ENCODE assay signal across 10 cellular contexts in the genomic region with DNA sequence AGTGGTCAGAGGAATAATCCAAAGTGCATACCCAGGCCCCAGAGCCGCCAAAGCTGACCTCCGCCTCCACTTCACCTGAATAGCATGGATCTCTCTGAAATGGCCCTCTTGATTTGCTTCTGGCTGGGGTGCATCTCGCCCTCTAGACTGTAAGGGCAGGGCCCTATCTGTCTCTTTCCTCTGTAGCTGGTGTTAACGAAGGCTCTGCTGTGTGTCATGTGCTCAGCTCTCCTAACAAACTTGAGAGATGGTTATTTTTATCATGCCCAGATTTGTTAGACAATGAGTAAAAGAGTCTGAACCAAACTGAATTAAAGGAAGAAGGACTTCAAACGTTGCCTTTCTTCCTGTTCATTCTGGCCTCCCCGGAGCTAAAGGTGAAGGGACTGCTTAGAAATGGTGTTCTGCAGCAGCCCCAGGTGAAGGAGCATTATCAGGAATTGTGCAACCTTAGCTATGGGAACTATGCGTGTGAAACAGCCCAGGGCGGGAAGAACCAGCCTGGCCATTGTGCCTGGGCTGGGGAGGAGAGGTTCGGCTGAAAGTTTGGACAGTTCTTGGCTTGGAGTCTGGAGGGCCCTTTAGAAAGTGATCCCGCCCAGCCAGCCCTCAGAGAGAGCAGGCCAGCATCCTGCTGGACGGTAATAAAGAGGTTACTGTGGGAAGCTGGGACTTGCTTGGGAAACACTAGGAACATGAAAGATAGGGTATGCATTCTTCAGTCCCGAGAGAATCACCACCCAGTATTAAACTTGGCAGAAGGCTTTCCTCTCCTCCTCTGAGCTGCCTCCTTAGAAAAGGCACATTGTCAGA.
DNase-seq lines count a peak whose midpoint lies in the region; TF ChIP-seq lines count a peak whose summit lies in the region.
"Had no signal": no experiment of that assay in that cellular context is flagged by ENCODE, and none has a peak within 500 bp of the region (broad histone marks: within the 10 kb centered on the region; RNA-seq: fewer than 3 reads in every experiment).

No MANE protein-coding gene starts in this region.

- no peak for TF ChIP-seq RAD21 in Ishikawa (IDR thresholded peaks at IDR 0.05; ENCODE audit: low read depth)

- H3K9me3 Mint-ChIP-seq in endodermal cell: no peaks in the 10 kb centered on the region

- no peaks in the 10 kb centered on the region for H3K79me2 ChIP-seq in ACC112 (ENCODE audit: control insufficient read depth, insufficient read depth, low read length, unreplicated experiment)

- TF ChIP-seq CTCF in endodermal cell (conservative IDR thresholded peaks at IDR 0.05) (no peak), WERI-Rb-1 (IDR thresholded peaks at IDR 0.05; ENCODE audit: low read depth, low read length) (no peak)

- H2AFZ ChIP-seq in ACC112 (ENCODE audit: low read length, unreplicated experiment): no peak overlapping the region

- H3K4me1 Mint-ChIP-seq in endodermal cell: peaks cover 34% of the 10 kb centered on the region

- peak overlapping the region; percentile 76 for H3K27ac Mint-ChIP-seq in endodermal cell

- DNase-seq in endodermal cell (peak; percentile 80), medulla oblongata (ENCODE audit: extremely low spot score) (peak; percentile 30), NCI-H748 (lab: John Stamatoyannopoulos, UW; ENCODE audit: unreplicated experiment) (no peak), T-helper 9 cell (no peak), DMS153 treated with DMSO at 0.1 percent for 48 hours (lab: John Stamatoyannopoulos, UW; ENCODE audit: unreplicated experiment) (no peak), WERI-Rb-1 (no peak)
- DNase-seq: AML-193 had no signal

- no peak overlapping the region for H3K9ac ChIP-seq in endodermal cell (ENCODE audit: extremely low read depth, low read length, poor library complexity, severe bottlenecking)

- no peaks in the 10 kb centered on the region for H3K36me3 Mint-ChIP-seq in endodermal cell (ENCODE audit: low read depth)

- TF ChIP-seq EP300 in Ishikawa (IDR thresholded peaks at IDR 0.05; ENCODE audit: borderline replicate concordance): no peak

- H3K27ac ChIP-seq in ACC112 (ENCODE audit: low read depth, low read length) (peak overlapping the region; percentile 86), endodermal cell (ENCODE audit: low read depth, low read length) (peak overlapping the region; percentile 2), WERI-Rb-1 (no peak overlapping the region)
- H3K27ac ChIP-seq: HL-60 had no signal

- peak overlapping the region; percentile 29 for H3K4me3 ChIP-seq in ACC112 (ENCODE audit: low read depth, low read length)
- H3K4me3 ChIP-seq in endodermal cell (ENCODE audit: low read length): no peak overlapping the region
- H3K4me3 ChIP-seq in WERI-Rb-1 (ENCODE audit: low read depth, low read length): no peak overlapping the region

- H3K4me1 ChIP-seq in ACC112 (ENCODE audit: control insufficient read depth, insufficient read depth, low read length, unreplicated experiment) (peaks cover 19% of the 10 kb centered on the region), endodermal cell (ENCODE audit: control insufficient read depth, insufficient read depth, low read length) (peaks cover 30% of the 10 kb centered on the region)

- H3K27me3 ChIP-seq in ACC112 (ENCODE audit: insufficient read depth, low read length): no peaks in the 10 kb centered on the region
- H3K27me3 ChIP-seq in endodermal cell (ENCODE audit: control insufficient read depth, insufficient read depth, low read length, poor library complexity, severe bottlenecking): peaks cover 4% of the 10 kb centered on the region
- H3K27me3 ChIP-seq in WERI-Rb-1 (ENCODE audit: insufficient read depth, low read depth, severe bottlenecking): no peaks in the 10 kb centered on the region

- no peaks in the 10 kb centered on the region for H3K27me3 Mint-ChIP-seq in endodermal cell (ENCODE audit: insufficient read depth)

- H3K4me3 Mint-ChIP-seq in endodermal cell: no peak overlapping the region

- WGBS in endodermal cell (ENCODE audit: insufficient coverage in 1 of 2, insufficient read length in 1 of 2), 2 experiments: 76 to 79% methylated on average over 10 to 12 of the region's 12 CpGs

- H3K9me3 ChIP-seq in endodermal cell (ENCODE audit: control insufficient read depth, low read length): no peaks in the 10 kb centered on the region
- no peaks in the 10 kb centered on the region for H3K9me3 ChIP-seq in WERI-Rb-1 (ENCODE audit: severe bottlenecking)

- H3K36me3 ChIP-seq in ACC112 (ENCODE audit: insufficient read depth, low read length) (no peaks in the 10 kb centered on the region), endodermal cell (ENCODE audit: control insufficient read depth, insufficient read depth, low read length) (no peaks in the 10 kb centered on the region), WERI-Rb-1 (peaks cover 7% of the 10 kb centered on the region)

TF ChIP-seq in Ishikawa, 13 proteins besides CTCF, POLR2A, EP300 and RAD21:
- TF ChIP-seq USF1 (IDR thresholded peaks at IDR 0.05): no peak
- peak; percentile 78 for TF ChIP-seq REST (IDR thresholded peaks at IDR 0.05; ENCODE audit: low read depth)
- TF ChIP-seq CREB1 (IDR thresholded peaks at IDR 0.05; ENCODE audit: low read depth): no peak
- TF ChIP-seq ZBTB7A (IDR thresholded peaks at IDR 0.05; ENCODE audit: low read depth): no peak
- peak; percentile 94 for TF ChIP-seq CEBPB (IDR thresholded peaks at IDR 0.05)
- peak; percentile 34; the same call in 1 of the 2 replicates for TF ChIP-seq MAX (IDR thresholded peaks at IDR 0.05)
- TF ChIP-seq TCF12 (IDR thresholded peaks at IDR 0.05; ENCODE audit: low read depth): no peak
- TF ChIP-seq TEAD4 (IDR thresholded peaks at IDR 0.05): peak; percentile 62; the same call in 1 of the 2 replicates
- TF ChIP-seq NFIC (IDR thresholded peaks at IDR 0.05): peak; percentile 23; the same call in 1 of the 2 replicates
- TF ChIP-seq FOXM1 (IDR thresholded peaks at IDR 0.05; ENCODE audit: borderline replicate concordance, low read depth): no peak

Comparison
In these comparisons a context has a peak if more than half of its experiments do, and no peak if none do; other contexts are left out.
1. DNase-seq: peak in endodermal cell (single experiment) and medulla oblongata (single experiment); none in NCI-H748 (single experiment), T-helper 9 cell (single experiment), DMS153 treated with DMSO at 0.1 percent for 48 hours (single experiment) and WERI-Rb-1 (single experiment).